Comparison of ENCODE assay signal across 19 cellular contexts in the genomic region with DNA sequence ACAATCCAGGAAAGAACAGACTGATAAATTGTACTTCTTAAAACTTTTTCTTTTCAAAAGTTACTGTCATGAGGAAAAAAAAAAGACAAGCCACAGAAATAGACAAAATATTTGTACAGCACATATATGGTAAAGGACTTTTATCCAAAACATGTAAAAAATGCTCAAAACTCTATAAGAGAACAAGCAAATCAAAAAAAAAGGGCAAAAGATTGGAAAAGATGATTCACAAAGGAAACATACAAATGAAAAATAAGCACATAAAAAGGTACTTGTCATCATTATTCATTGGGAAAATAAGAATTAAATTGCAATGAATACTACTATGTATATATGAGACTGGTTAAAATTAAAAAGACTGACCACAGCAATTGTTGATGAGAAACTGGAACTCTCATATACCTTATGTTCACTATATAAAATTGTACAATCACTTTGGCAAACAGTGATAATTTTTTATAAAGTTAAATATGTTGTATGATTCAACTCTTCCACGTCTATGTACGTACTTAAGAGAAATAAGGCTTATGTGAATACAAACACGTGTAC. TPM values are rescaled to one million over a fixed set of nuclear protein-coding genes. Genes with fewer than 3 reads are reported as not detected.
A peak's percentile ranks its signal among the peaks of the same experiment; 100 is the strongest.
DNase-seq lines count a peak whose midpoint lies in the region; ATAC-seq and TF ChIP-seq lines count a peak whose summit lies in the region.
"Had no signal": no experiment of that assay in that cellular context is flagged by ENCODE, and none has a peak within 500 bp of the region (broad histone marks: within the 10 kb centered on the region; RNA-seq: fewer than 3 reads in every experiment).

No MANE protein-coding gene starts in this region.

- TF ChIP-seq CTCF in chondrocyte (IDR thresholded peaks at IDR 0.05) (no peak), ascending aorta (IDR thresholded peaks at IDR 0.05) (no peak)

- peaks cover 42% of the 10 kb centered on the region for H3K4me1 Mint-ChIP-seq in chondrocyte (ENCODE audit: low read depth)
- H3K4me1 Mint-ChIP-seq: H9, IgD-negative memory B cell had no signal

- DNase-seq in LHCN-M2 (ENCODE audit: low read depth) (peak; percentile 59), chondrocyte (ENCODE audit: low spot score) (no peak), iris pigment epithelial cell (ENCODE audit: low read depth) (peak; percentile 21), Karpas-422 (no peak), ascending aorta (ENCODE audit: low spot score in 2 of 2) (no peak), 8988T (no peak)
- DNase-seq: BE2C; CD4-positive, alpha-beta T cell; H9; NCI-H187; NCI-H2107; NCI-H510A; NCI-H748 treated with DMSO at 0.1 percent for 48 hours; NK-92 treated with Interleukin-12 subunit alpha and Interleukin-12 subunit beta, amount 100 ng/mL, for 24 hours; SW 1271 had no signal

- ATAC-seq in HG02759 (IDR thresholded peaks at IDR 0.05; ENCODE audit: unreplicated experiment) = no peak
- ATAC-seq: Right ventricle myocardium inferior had no signal

- no peaks in the 10 kb centered on the region for H3K4me1 ChIP-seq in Karpas-422 (ENCODE audit: low read length)
- no peaks in the 10 kb centered on the region for H3K4me1 ChIP-seq in ascending aorta
- H3K4me1 ChIP-seq: BE2C had no signal

- H3K27me3 ChIP-seq in Karpas-422 (ENCODE audit: low read length) (no peaks in the 10 kb centered on the region), ascending aorta (no peaks in the 10 kb centered on the region)
- H3K27me3 ChIP-seq: BE2C had no signal

- no peak overlapping the region for H3K4me2 ChIP-seq in Karpas-422 (ENCODE audit: low read depth, low read length, poor library complexity, severe bottlenecking)

- no peak overlapping the region for H3K9ac ChIP-seq in Karpas-422 (ENCODE audit: low read length)

- H3K27ac ChIP-seq in Karpas-422 (ENCODE audit: low read length) (no peak overlapping the region), ascending aorta (no peak overlapping the region)
- H3K27ac ChIP-seq: HL-60 had no signal

- peak overlapping the region; percentile 83 for H3K27ac Mint-ChIP-seq in chondrocyte (ENCODE audit: unreplicated experiment)
- H3K27ac Mint-ChIP-seq: CD4-positive, alpha-beta T cell; IgD-negative memory B cell had no signal

- H3K4me3 ChIP-seq in Karpas-422 (ENCODE audit: low read length) (no peak overlapping the region), ascending aorta (no peak overlapping the region)

- no peak overlapping the region for H2AFZ ChIP-seq in Karpas-422 (ENCODE audit: low read length)

- H3K36me3 Mint-ChIP-seq in chondrocyte (ENCODE audit: low read depth) = no peaks in the 10 kb centered on the region
- H3K36me3 Mint-ChIP-seq: IgD-negative memory B cell had no signal

- H3K79me2 ChIP-seq in Karpas-422 (ENCODE audit: low read length) = no peaks in the 10 kb centered on the region

- peaks cover 12% of the 10 kb centered on the region; the same call in 1 of the 2 replicates for H4K20me1 ChIP-seq in Karpas-422 (ENCODE audit: insufficient read depth, low read depth, low read length)

- H3K9me3 Mint-ChIP-seq in chondrocyte (ENCODE audit: low read depth) = no peaks in the 10 kb centered on the region
- H3K9me3 Mint-ChIP-seq: CD4-positive, alpha-beta T cell; H9; IgD-negative memory B cell had no signal

- no peaks in the 10 kb centered on the region for H3K36me3 ChIP-seq in Karpas-422 (ENCODE audit: insufficient read depth, low read length)
- H3K36me3 ChIP-seq in ascending aorta = no peaks in the 10 kb centered on the region
- H3K36me3 ChIP-seq: BE2C had no signal

- H3K9me2 ChIP-seq in Karpas-422 (replicated peaks; ENCODE audit: insufficient read depth, low read length) = no peaks in the 10 kb centered on the region

- no peak overlapping the region for H3K4me3 Mint-ChIP-seq in chondrocyte (ENCODE audit: unreplicated experiment)
- H3K4me3 Mint-ChIP-seq: CD4-positive, alpha-beta T cell; H9; IgD-negative memory B cell had no signal

- no peaks in the 10 kb centered on the region for H3K9me3 ChIP-seq in Karpas-422 (ENCODE audit: low read length)
- peaks cover 0 to 5% of the 10 kb centered on the region in 2 donors for H3K9me3 ChIP-seq in ascending aorta
- H3K9me3 ChIP-seq: BE2C had no signal

- intact Hi-C loops in ascending aorta (cut with DNase I) = no loop called here

- H3K27me3 Mint-ChIP-seq in chondrocyte (ENCODE audit: low read depth) = no peaks in the 10 kb centered on the region
- H3K27me3 Mint-ChIP-seq: CD4-positive, alpha-beta T cell; IgD-negative memory B cell had no signal

RNA-seq across cellular contexts. Expression of a gene that starts 39.7 kb away (rescaled TPM):
- total RNA-seq in LHCN-M2 (2014; rRNA removed) (38.5 and 40.0 TPM in 2 replicates), chondrocyte (25.8 to 51.9 TPM (median 28.8 TPM) in 3 replicates), ascending aorta (318 TPM)
- 9.5 TPM for polyA plus RNA-seq in LHCN-M2 (2012)
- 41.9 and 51.6 TPM in 2 replicates for total RNA-seq in Karpas-422 (2014; rRNA removed; shearing (Covaris generic); ENCODE audit: low replicate concordance)

Comparison
In these comparisons a context has a peak if more than half of its experiments do, and no peak if none do; other contexts are left out.
1. DNase-seq: peak in LHCN-M2 (single experiment) and iris pigment epithelial cell (single experiment); none in chondrocyte (single experiment), Karpas-422 (single experiment), ascending aorta (0 of 2) and 8988T (single experiment).